In genomic region chr15:92803852-92804609, GRCh38 we compare ENCODE assay signal across 8 cellular contexts.
DNase-seq lines count a peak whose midpoint lies in the region; ATAC-seq, FAIRE-seq and TF ChIP-seq lines count a peak whose summit lies in the region.

No MANE protein-coding gene starts in this region.

- peak; percentile 96 to 100 for DNase-seq in A549 (ENCODE audit: low read depth in 1 of 2, low spot score in 1 of 2)
- peak; percentile 100 for DNase-seq in HT1080 (ENCODE audit: low read depth)
- DNase-seq in T-helper 22 cell (ENCODE audit: low read depth) = peak; percentile 38
- DNase-seq in left colon = peak; percentile 52 to 81
- DNase-seq in stimulated activated CD4-positive, alpha-beta T cell treated with anti-CD3 and anti-CD28 coated beads, Interleukin-2, amount 100 ng/mL, for 24 hours = peak; percentile 84
- no peak for DNase-seq in central memory CD4-positive, alpha-beta T cell

- no peaks in the 10 kb centered on the region for H3K27me3 Mint-ChIP-seq in brain

- CTCF ChIA-PET in A549 (lab: Yijun Ruan, JAX) = interaction anchor here (0.6 to 10.8 kb wide), 15 partner anchors 8 to 233 kb away, joined by 3 to 168 read pairs (median 4); partner anchors contain the start of gene CHD2

- intact Hi-C loops in left colon (cut with DNase I, micrococcal nuclease) = loop anchor here (5.0 to 10.0 kb wide), 2 partner anchors 111 to 113 kb away; no protein-coding TSS in a partner anchor

- H3K4me2 ChIP-seq in A549 = peak overlapping the region; percentile 63

- no peak for TF ChIP-seq POLR2A in A549 (IDR thresholded peaks at IDR 0.05; ENCODE audit: low read length)

- peak overlapping the region; percentile 95 to 97 for H3K27ac ChIP-seq in A549

- POLR2A ChIA-PET in A549 (lab: Yijun Ruan, JAX) = interaction anchor here (0.5 to 2.4 kb wide), 14 partner anchors 13 to 225 kb away, joined by 3 to 69 read pairs (median 6); partner anchors contain the start of gene CHD2

- H3K4me3 ChIP-seq in A549 = no peak overlapping the region

- whole genome bisulfite sequencing in A549 (ENCODE audit: missing lambda C conversion rate) = 0% methylated on average over 5 of the region's 5 CpGs

- peaks cover 38% of the 10 kb centered on the region for H3K4me1 Mint-ChIP-seq in brain

- ATAC-seq in A549 = peak; percentile 85 to 87
- ATAC-seq in GM19372 (IDR thresholded peaks at IDR 0.05; ENCODE audit: low read depth, unreplicated experiment) = peak; percentile 33
- peak; percentile 51 for ATAC-seq in left colon

- H3K36me3 Mint-ChIP-seq in brain = peaks cover 11% of the 10 kb centered on the region

- H3K9me3 ChIP-seq in A549 = no peaks in the 10 kb centered on the region

- TF ChIP-seq EP300 in A549 (IDR thresholded peaks at IDR 0.05) = peak; percentile 98

- peaks cover 48% of the 10 kb centered on the region for H3K4me1 ChIP-seq in A549

- H3K9me3 Mint-ChIP-seq in brain = peaks cover 6 to 20% (median 12%) of the 10 kb centered on the region in 5 experiments

- peak overlapping the region in 1 of 5 experiments; percentile 16 for H3K4me3 Mint-ChIP-seq in brain

- FAIRE-seq in A549 (lab: Jason Lieb, UNC) = peak; percentile 98

- TF ChIP-seq CTCF in A549 (IDR thresholded peaks at IDR 0.05) = no peak
- no peak for TF ChIP-seq CTCF in brain (conservative IDR thresholded peaks at IDR 0.05)

- peak; percentile 45 to 60; a peak in 3 of 5 replicates for TF ChIP-seq RAD21 in A549 (conservative IDR thresholded peaks at IDR 0.05 in 1 of 2, IDR thresholded peaks at IDR 0.05 in 1 of 2)

- peak overlapping the region; percentile 35 to 92 (median 53) for H3K27ac Mint-ChIP-seq in brain

TF ChIP-seq in A549, 52 proteins besides CTCF, POLR2A, EP300 and RAD21 (continues in another document):
- TF ChIP-seq HOXA7 (CRISPR knock-in tag; IDR thresholded peaks at IDR 0.05) (no peak), GATA3 (IDR thresholded peaks at IDR 0.05; ENCODE audit: borderline replicate concordance) (peak; percentile 99), JUN (IDR thresholded peaks at IDR 0.05) (peak; percentile 100), REST (IDR thresholded peaks at IDR 0.05) (no peak), FOXS1 (CRISPR knock-in tag; IDR thresholded peaks at IDR 0.05) (peak; percentile 97), RCOR1 (IDR thresholded peaks at IDR 0.05; ENCODE audit: low read depth, low read length) (no peak), EHF (CRISPR knock-in tag; IDR thresholded peaks at IDR 0.05) (peak; percentile 94), RARB (CRISPR knock-in tag; IDR thresholded peaks at IDR 0.05) (peak; percentile 92; the same call in 1 of the 2 replicates), MYC (IDR thresholded peaks at IDR 0.05; ENCODE audit: borderline replicate concordance, low read length) (no peak), BCL3 (IDR thresholded peaks at IDR 0.05) (peak; percentile 100), SREBF2 (IDR thresholded peaks at IDR 0.05) (no peak), RNF2 (IDR thresholded peaks at IDR 0.05; ENCODE audit: borderline replicate concordance, low read depth) (no peak), CHD2 (IDR thresholded peaks at IDR 0.05; ENCODE audit: low read length, partially characterized antibody) (no peak), HMGXB4 (CRISPR knock-in tag; IDR thresholded peaks at IDR 0.05; ENCODE audit: borderline replicate concordance) (no peak), SMC3 (IDR thresholded peaks at IDR 0.05) (peak; percentile 59; the same call in 2 of the 3 replicates), MAX (IDR thresholded peaks at IDR 0.05) (peak; percentile 98), MAZ (IDR thresholded peaks at IDR 0.05; ENCODE audit: borderline replicate concordance, low read depth, low read length) (peak; percentile 77; the same call in 1 of the 2 replicates), KDM5A (IDR thresholded peaks at IDR 0.05) (no peak), HOXB5 (CRISPR knock-in tag; IDR thresholded peaks at IDR 0.05) (no peak; the same call in 1 of the 2 replicates), HES2 (IDR thresholded peaks at IDR 0.05) (peak; percentile 100), E2F6 (IDR thresholded peaks at IDR 0.05; ENCODE audit: borderline replicate concordance, low read depth) (0 out of 2 replicates have a peak, but pooled peaks have one; percentile 37), HDAC2 (IDR thresholded peaks at IDR 0.05) (no peak), JUNB (IDR thresholded peaks at IDR 0.05) (peak; percentile 100), HOXB13 (CRISPR knock-in tag; IDR thresholded peaks at IDR 0.05; ENCODE audit: low read depth) (no peak), RFX5 (IDR thresholded peaks at IDR 0.05) (peak; percentile 18; the same call in 1 of the 2 replicates), BHLHE40 (IDR thresholded peaks at IDR 0.05; ENCODE audit: low read depth, low read length) (no peak), ESRRA (IDR thresholded peaks at IDR 0.05; ENCODE audit: borderline replicate concordance, low read length) (no peak), NPAS2 (CRISPR knock-in tag; IDR thresholded peaks at IDR 0.05; ENCODE audit: borderline replicate concordance) (no peak), CEBPB (IDR thresholded peaks at IDR 0.05) (peak; percentile 100), ZFP36 (IDR thresholded peaks at IDR 0.05; ENCODE audit: borderline replicate concordance, partially characterized antibody) (peak; percentile 76), NFE2L2 (conservative IDR thresholded peaks at IDR 0.05; ENCODE audit: low read length) (peak; percentile 91)

Comparison
In these comparisons a context has a peak if more than half of its experiments do, and no peak if none do; other contexts are left out.
1. ATAC-seq: peak in every context shown above with its lines; median percentile 86 in A549; 51 in left colon; 33 in GM19372.